In the genomic region with DNA sequence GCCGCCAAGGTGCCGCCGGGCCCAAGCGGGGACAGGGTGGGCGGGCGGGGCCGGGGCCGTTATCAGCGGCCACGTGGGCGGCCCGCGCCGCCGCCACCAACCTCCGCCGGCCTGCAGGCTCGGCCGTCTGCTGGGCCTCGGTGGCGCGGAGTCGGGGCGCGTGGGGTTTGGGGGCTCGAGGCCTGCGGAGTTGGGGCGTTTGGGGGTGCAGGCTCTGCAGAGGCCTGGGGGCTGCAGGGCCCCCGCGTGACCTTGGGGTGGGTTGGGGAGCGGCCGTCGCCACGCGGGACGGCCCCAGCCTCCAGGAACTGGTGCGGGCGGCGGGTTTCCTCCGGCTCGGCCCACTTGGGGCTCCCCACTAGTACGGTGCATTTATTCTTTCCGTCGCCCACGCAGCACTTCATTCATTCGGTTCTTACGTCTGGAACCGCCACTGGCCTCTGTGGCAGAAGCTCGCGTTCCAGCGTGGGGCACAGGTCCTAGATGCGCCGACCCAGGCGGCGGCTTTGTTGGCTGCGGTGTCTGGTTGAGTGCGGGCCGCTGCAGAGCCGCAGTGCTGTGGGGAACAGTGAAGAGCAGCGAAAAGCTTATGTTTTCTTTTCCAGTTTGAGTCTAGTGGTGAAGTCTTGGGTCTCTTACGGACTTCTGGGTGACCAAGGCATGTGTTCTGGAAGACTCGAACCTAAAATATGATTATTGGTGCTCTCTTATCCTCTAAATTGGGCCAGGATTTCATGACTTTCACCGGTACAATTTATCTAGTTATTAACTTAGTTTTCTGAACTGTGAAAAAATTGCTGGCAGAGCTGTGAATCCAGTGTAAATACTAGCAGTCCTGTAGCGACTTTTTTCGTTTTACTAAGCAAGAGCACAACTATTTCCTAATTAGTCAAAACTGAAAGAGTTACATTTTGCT, we compare ENCODE assay signal across 1 cellular context.
A peak's percentile ranks its signal among the peaks of the same experiment; 100 is the strongest.
TF ChIP-seq lines count a peak whose summit lies in the region.

No MANE protein-coding gene starts in this region.

TF ChIP-seq in K562, 482 proteins besides CTCF, POLR2A, EP300 and RAD21 (continued from another document and continues in another):
- TF ChIP-seq ZNF449 (CRISPR knock-in tag; IDR thresholded peaks at IDR 0.05) (0 out of 2 replicates have a peak, but pooled peaks have one; percentile 43), KAT8 (IDR thresholded peaks at IDR 0.05; ENCODE audit: low read depth) (no peak), AFF1 (IDR thresholded peaks at IDR 0.05; ENCODE audit: low read depth in 1 of 2, partially characterized antibody in 2 of 2) (peak in 1 of 2 experiments; percentile 42), POLR2B (IDR thresholded peaks at IDR 0.05; ENCODE audit: low read depth, partially characterized antibody) (peak; percentile 28), EGR1 (conservative IDR thresholded peaks at IDR 0.05) (no peak), FOXM1 (IDR thresholded peaks at IDR 0.05; ENCODE audit: low read depth) (no peak), FOXM1 (CRISPR knock-in tag; IDR thresholded peaks at IDR 0.05; ENCODE audit: low read depth) (no peak), SIX5 (IDR thresholded peaks at IDR 0.05; ENCODE audit: borderline replicate concordance in 1 of 2, insufficient read depth in 1 of 2, low read depth in 1 of 2, low read length in 2 of 2) (peak in 1 of 2 experiments; percentile 19; a peak in 1 of 4 replicates), NCOA2 (IDR thresholded peaks at IDR 0.05; ENCODE audit: partially characterized antibody in 2 of 2) (no peak), GTF3C2 (IDR thresholded peaks at IDR 0.05; ENCODE audit: borderline replicate concordance, extremely low read depth, insufficient read length) (no peak), ZC3H4 (CRISPR knock-in tag; IDR thresholded peaks at IDR 0.05; ENCODE audit: borderline replicate concordance) (no peak), POLR3G (IDR thresholded peaks at IDR 0.05; ENCODE audit: extremely low read depth, insufficient read length, insufficient replicate concordance) (no peak), PKNOX1 (IDR thresholded peaks at IDR 0.05) (no peak), SUPT5H (IDR thresholded peaks at IDR 0.05) (peak; percentile 79), ZBTB43 (CRISPR knock-in tag; IDR thresholded peaks at IDR 0.05) (no peak), KLF1 (tag; IDR thresholded peaks at IDR 0.05) (0 out of 2 replicates have a peak, but pooled peaks have one; percentile 44), HLTF (IDR thresholded peaks at IDR 0.05) (no peak; the same call in 1 of the 2 replicates), NFYB (IDR thresholded peaks at IDR 0.05; ENCODE audit: extremely low read depth, insufficient read length) (no peak), PTTG1 (tag; IDR thresholded peaks at IDR 0.05; ENCODE audit: low read depth) (no peak), ZNF77 (CRISPR knock-in tag; IDR thresholded peaks at IDR 0.05) (no peak), CHD4 (IDR thresholded peaks at IDR 0.05; ENCODE audit: insufficient read depth, insufficient replicate concordance, low read depth, low read length, poor library complexity, severe bottlenecking) (peak; percentile 78), CREM (IDR thresholded peaks at IDR 0.05; ENCODE audit: low read depth) (no peak), DIDO1 (tag; IDR thresholded peaks at IDR 0.05; ENCODE audit: low read depth) (peak; percentile 39; the same call in 1 of the 2 replicates), NFRKB (IDR thresholded peaks at IDR 0.05; ENCODE audit: low read depth) (no peak), CBX8 (IDR thresholded peaks at IDR 0.05; ENCODE audit: borderline replicate concordance, extremely low read depth, low read depth, low read length, poor library complexity, severe bottlenecking) (no peak), CCNT2 (IDR thresholded peaks at IDR 0.05; ENCODE audit: borderline replicate concordance, extremely low read depth, insufficient read length, low read depth, low read length) (no peak), ATF6 (CRISPR knock-in tag; IDR thresholded peaks at IDR 0.05) (no peak), PREB (CRISPR knock-in tag; IDR thresholded peaks at IDR 0.05) (no peak), TAF7 (tag; IDR thresholded peaks at IDR 0.05) (no peak), ZKSCAN8 (CRISPR knock-in tag; IDR thresholded peaks at IDR 0.05) (no peak), L3MBTL2 (IDR thresholded peaks at IDR 0.05) (no peak)
- TF ChIP-seq, protein P1, sequence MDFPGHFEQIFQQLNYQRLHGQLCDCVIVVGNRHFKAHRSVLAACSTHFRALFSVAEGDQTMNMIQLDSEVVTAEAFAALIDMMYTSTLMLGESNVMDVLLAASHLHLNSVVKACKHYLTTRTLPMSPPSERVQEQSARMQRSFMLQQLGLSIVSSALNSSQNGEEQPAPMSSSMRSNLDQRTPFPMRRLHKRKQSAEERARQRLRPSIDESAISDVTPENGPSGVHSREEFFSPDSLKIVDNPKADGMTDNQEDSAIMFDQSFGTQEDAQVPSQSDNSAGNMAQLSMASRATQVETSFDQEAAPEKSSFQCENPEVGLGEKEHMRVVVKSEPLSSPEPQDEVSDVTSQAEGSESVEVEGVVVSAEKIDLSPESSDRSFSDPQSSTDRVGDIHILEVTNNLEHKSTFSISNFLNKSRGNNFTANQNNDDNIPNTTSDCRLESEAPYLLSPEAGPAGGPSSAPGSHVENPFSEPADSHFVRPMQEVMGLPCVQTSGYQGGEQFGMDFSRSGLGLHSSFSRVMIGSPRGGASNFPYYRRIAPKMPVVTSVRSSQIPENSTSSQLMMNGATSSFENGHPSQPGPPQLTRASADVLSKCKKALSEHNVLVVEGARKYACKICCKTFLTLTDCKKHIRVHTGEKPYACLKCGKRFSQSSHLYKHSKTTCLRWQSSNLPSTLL (IDR thresholded peaks at IDR 0.05): no peak
- TF ChIP-seq, protein P2, sequence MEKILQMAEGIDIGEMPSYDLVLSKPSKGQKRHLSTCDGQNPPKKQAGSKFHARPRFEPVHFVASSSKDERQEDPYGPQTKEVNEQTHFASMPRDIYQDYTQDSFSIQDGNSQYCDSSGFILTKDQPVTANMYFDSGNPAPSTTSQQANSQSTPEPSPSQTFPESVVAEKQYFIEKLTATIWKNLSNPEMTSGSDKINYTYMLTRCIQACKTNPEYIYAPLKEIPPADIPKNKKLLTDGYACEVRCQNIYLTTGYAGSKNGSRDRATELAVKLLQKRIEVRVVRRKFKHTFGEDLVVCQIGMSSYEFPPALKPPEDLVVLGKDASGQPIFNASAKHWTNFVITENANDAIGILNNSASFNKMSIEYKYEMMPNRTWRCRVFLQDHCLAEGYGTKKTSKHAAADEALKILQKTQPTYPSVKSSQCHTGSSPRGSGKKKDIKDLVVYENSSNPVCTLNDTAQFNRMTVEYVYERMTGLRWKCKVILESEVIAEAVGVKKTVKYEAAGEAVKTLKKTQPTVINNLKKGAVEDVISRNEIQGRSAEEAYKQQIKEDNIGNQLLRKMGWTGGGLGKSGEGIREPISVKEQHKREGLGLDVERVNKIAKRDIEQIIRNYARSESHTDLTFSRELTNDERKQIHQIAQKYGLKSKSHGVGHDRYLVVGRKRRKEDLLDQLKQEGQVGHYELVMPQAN (IDR thresholded peaks at IDR 0.05; ENCODE audit: borderline replicate concordance): peak; percentile 97
